Comparison of ENCODE assay signal across 1 cellular context in genomic region chr3:48709051-48709461, GRCh38.
TF ChIP-seq lines count a peak whose summit lies in the region.

No MANE protein-coding gene starts in this region.

TF ChIP-seq in HCT116, 20 proteins besides CTCF, POLR2A, EP300 and RAD21 (continued from another document):
- TF ChIP-seq, protein P1, sequence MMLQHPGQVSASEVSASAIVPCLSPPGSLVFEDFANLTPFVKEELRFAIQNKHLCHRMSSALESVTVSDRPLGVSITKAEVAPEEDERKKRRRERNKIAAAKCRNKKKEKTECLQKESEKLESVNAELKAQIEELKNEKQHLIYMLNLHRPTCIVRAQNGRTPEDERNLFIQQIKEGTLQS (IDR thresholded peaks at IDR 0.05), result no peak
- TF ChIP-seq SP1 (IDR thresholded peaks at IDR 0.05; ENCODE audit: low read depth) (no peak), JUND (IDR thresholded peaks at IDR 0.05) (no peak), POLR2AphosphoS5 (IDR thresholded peaks at IDR 0.05; ENCODE audit: low read depth, low read length) (no peak), EGR1 (IDR thresholded peaks at IDR 0.05; ENCODE audit: low read depth) (no peak), TCF7L2 (IDR thresholded peaks at IDR 0.05; ENCODE audit: borderline replicate concordance, extremely low read depth, insufficient read depth, insufficient read length) (no peak), CEBPB (IDR thresholded peaks at IDR 0.05; ENCODE audit: low read depth) (no peak), FOSL1 (IDR thresholded peaks at IDR 0.05; ENCODE audit: low read depth) (no peak), MAX (IDR thresholded peaks at IDR 0.05) (no peak), SRF (IDR thresholded peaks at IDR 0.05; ENCODE audit: low read depth) (no peak), YY1 (IDR thresholded peaks at IDR 0.05; ENCODE audit: extremely low read depth, insufficient replicate concordance, low read depth, low read length) (no peak)
